Comparison of ENCODE assay signal across 32 cellular contexts in genomic region chr5:176873541-176874172, GRCh38. TPM values are rescaled to one million over a fixed set of nuclear protein-coding genes. Genes with fewer than 3 reads are reported as not detected.
DNase-seq lines count a peak whose midpoint lies in the region; ATAC-seq and TF ChIP-seq lines count a peak whose summit lies in the region.
"Had no signal": no experiment of that assay in that cellular context is flagged by ENCODE, and none has a peak within 500 bp of the region (broad histone marks: within the 10 kb centered on the region; RNA-seq: fewer than 3 reads in every experiment).

No MANE protein-coding gene starts in this region.

- POLR2A ChIA-PET in activated naive CD8-positive, alpha-beta T cell treated with anti-CD3 and anti-CD28 coated beads, Interleukin-2, amount 10 ng/mL, durations not matched to agents 7 days and 5 days (lab: Charles Lee): no interaction called here
- POLR2A ChIA-PET in PC-3 (lab: Charles Lee; ENCODE audit: unreplicated experiment): no interaction called here

- no peak overlapping the region for H3K4me2 ChIP-seq in PC-3 (ENCODE audit: low read length)

- no peak overlapping the region for H2AFZ ChIP-seq in PC-3 (ENCODE audit: low read length)

- 53 to 65% (median 58%) methylated on average over 16 of the region's 16 CpGs for WGBS in psoas muscle, 3 donors

- peaks cover 10% of the 10 kb centered on the region for H3K4me1 Mint-ChIP-seq in activated naive CD8-positive, alpha-beta T cell treated with anti-CD3 and anti-CD28 coated beads, Interleukin-2, amount 10 ng/mL, durations not matched to agents 7 days and 5 days
- peaks cover 10% of the 10 kb centered on the region for H3K4me1 Mint-ChIP-seq in activated naive CD8-positive, alpha-beta T cell treated with anti-CD3 and anti-CD28 coated beads, Interleukin-2, amount 50 U/mL, for 24 hours

- H3K4me3 Mint-ChIP-seq in activated naive CD8-positive, alpha-beta T cell treated with anti-CD3 and anti-CD28 coated beads, Interleukin-2, amount 10 ng/mL, durations not matched to agents 7 days and 5 days: no peak overlapping the region
- H3K4me3 Mint-ChIP-seq in activated naive CD8-positive, alpha-beta T cell treated with anti-CD3 and anti-CD28 coated beads, Interleukin-2, amount 50 U/mL, for 24 hours: no peak overlapping the region
- H3K4me3 Mint-ChIP-seq: activated T-cell treated with anti-CD3 and anti-CD28 coated beads, Interleukin-2, amount 50 U/mL, for 24 hours; neural crest cell; type B pancreatic cell had no signal

- no peak for ATAC-seq in activated naive CD8-positive, alpha-beta T cell treated with anti-CD3 and anti-CD28 coated beads, Interleukin-2, amount 10 ng/mL, durations not matched to agents 7 days and 5 days (ENCODE audit: low read depth)
- no peak for ATAC-seq in activated naive CD8-positive, alpha-beta T cell treated with anti-CD3 and anti-CD28 coated beads, Interleukin-2, amount 50 U/mL, for 24 hours
- peak; percentile 37; the same call in 1 of the 2 replicates for ATAC-seq in PC-3
- no peak for ATAC-seq in HG02623 (IDR thresholded peaks at IDR 0.05; ENCODE audit: unreplicated experiment)
- no peak for ATAC-seq in HG03196 (IDR thresholded peaks at IDR 0.05; ENCODE audit: unreplicated experiment)
- ATAC-seq in psoas muscle: no peak
- ATAC-seq: activated CD4-positive, CD25-positive, alpha-beta regulatory T cell treated with anti-CD3 and anti-CD28 coated beads, Interleukin-2, amount 50 U/mL, for 24 hours; body of pancreas; gastroesophageal sphincter; left colon; sciatic nerve had no signal

- peaks cover 25% of the 10 kb centered on the region for H3K27me3 ChIP-seq in PC-3 (ENCODE audit: low read length)
- H3K27me3 ChIP-seq in psoas muscle (ENCODE audit: insufficient read depth in 3 of 3, low read length in 2 of 3): peaks cover 0 to 54% (median 6%) of the 10 kb centered on the region in 3 donors
- H3K27me3 ChIP-seq: body of pancreas had no signal

- H3K9me2 ChIP-seq in PC-3 (replicated peaks; ENCODE audit: low read length): no peaks in the 10 kb centered on the region

- no peaks in the 10 kb centered on the region for H3K79me2 ChIP-seq in PC-3 (ENCODE audit: low read length)

- H3K4me3 ChIP-seq in PC-3 (ENCODE audit: low read length): no peak overlapping the region
- H3K4me3 ChIP-seq in epithelial cell of esophagus (ENCODE audit: low read length): no peak overlapping the region
- no peak overlapping the region for H3K4me3 ChIP-seq in psoas muscle
- H3K4me3 ChIP-seq: body of pancreas, gastroesophageal sphincter had no signal

- CTCF ChIA-PET in PC-3 (lab: Charles Lee): no interaction called here

- H3K36me3 ChIP-seq in PC-3 (ENCODE audit: low read depth, low read length) (no peaks in the 10 kb centered on the region), psoas muscle (ENCODE audit: insufficient read depth in 1 of 2, low read depth in 1 of 2) (no peaks in the 10 kb centered on the region)
- H3K36me3 ChIP-seq: gastroesophageal sphincter had no signal

- H3K4me1 ChIP-seq in PC-3 (ENCODE audit: insufficient read depth, low read length) (no peaks in the 10 kb centered on the region), psoas muscle (no peaks in the 10 kb centered on the region)
- H3K4me1 ChIP-seq: body of pancreas, gastroesophageal sphincter had no signal

- H3K27me3 Mint-ChIP-seq in activated naive CD8-positive, alpha-beta T cell treated with anti-CD3 and anti-CD28 coated beads, Interleukin-2, amount 10 ng/mL, durations not matched to agents 7 days and 5 days: peaks cover 14% of the 10 kb centered on the region
- H3K27me3 Mint-ChIP-seq in activated naive CD8-positive, alpha-beta T cell treated with anti-CD3 and anti-CD28 coated beads, Interleukin-2, amount 50 U/mL, for 24 hours: peaks cover 27% of the 10 kb centered on the region

- TF ChIP-seq CTCF in PC-3 (conservative IDR thresholded peaks at IDR 0.05; ENCODE audit: low read depth, low read length): no peak
- no peak for TF ChIP-seq CTCF in epithelial cell of esophagus (IDR thresholded peaks at IDR 0.05; ENCODE audit: insufficient read depth, low read depth, low read length, missing control alignments)
- no peak for TF ChIP-seq CTCF in psoas muscle (IDR thresholded peaks at IDR 0.05)

- H3K27ac ChIP-seq in PC-3 (ENCODE audit: low read length) (no peak overlapping the region), psoas muscle (no peak overlapping the region)
- H3K27ac ChIP-seq: body of pancreas, gastroesophageal sphincter had no signal

- DNase-seq in activated naive CD8-positive, alpha-beta T cell treated with anti-CD3 and anti-CD28 coated beads, Interleukin-2, amount 10 ng/mL, durations not matched to agents 7 days and 5 days: no peak
- DNase-seq in activated naive CD8-positive, alpha-beta T cell treated with anti-CD3 and anti-CD28 coated beads, Interleukin-2, amount 50 U/mL, for 24 hours: no peak
- DNase-seq in PC-3 (no peak), epithelial cell of esophagus (ENCODE audit: low read depth) (peak; percentile 16), retina (peak; percentile 51), psoas muscle (no peak)
- DNase-seq: ACHN; activated naive CD4-positive, alpha-beta T cell; activated T-cell treated with anti-CD3 and anti-CD28 coated beads, Interleukin-2, amount 50 U/mL, for 24 hours; body of pancreas; DMS153; hippocampal formation; Karpas-422; left colon; NCI-H1417 treated with DMSO at 0.1 percent for 48 hours; NCI-H2081 treated with DMSO at 0.1 percent for 48 hours; NCI-H2227 treated with DMSO at 0.1 percent for 48 hours; NCI-H526 treated with DMSO at 0.1 percent for 48 hours; SHP77; stimulated activated CD4-positive, alpha-beta T cell treated with anti-CD3 and anti-CD28 coated beads, Interleukin-12 subunit alpha, Interleukin-12 subunit beta, amount 100 ng/mL, for 4 hours; stimulated activated CD4-positive, alpha-beta T cell treated with anti-CD3 and anti-CD28 coated beads, Interleukin-2, amount 100 ng/mL, for 48 hours; substantia nigra had no signal

- no peak overlapping the region for H3K9ac ChIP-seq in PC-3 (ENCODE audit: low read length)

- BruUV-seq in PC-3 (replicated peaks; lab: Mats Ljungman, UMichigan): no TSS peak

- intact Hi-C loops in PC-3 (cut with micrococcal nuclease): no loop called here
- intact Hi-C loops in psoas muscle (cut with DNase I): no loop called here

- no peaks in the 10 kb centered on the region for H3F3A ChIP-seq in PC-3 (ENCODE audit: low read length, unreplicated experiment)

- H3K9me3 ChIP-seq in PC-3 (ENCODE audit: low read length): no peaks in the 10 kb centered on the region
- no peaks in the 10 kb centered on the region for H3K9me3 ChIP-seq in psoas muscle
- H3K9me3 ChIP-seq: body of pancreas, gastroesophageal sphincter had no signal

- H3K27ac Mint-ChIP-seq in activated naive CD8-positive, alpha-beta T cell treated with anti-CD3 and anti-CD28 coated beads, Interleukin-2, amount 10 ng/mL, durations not matched to agents 7 days and 5 days: peak overlapping the region; percentile 34
- no peak overlapping the region for H3K27ac Mint-ChIP-seq in activated naive CD8-positive, alpha-beta T cell treated with anti-CD3 and anti-CD28 coated beads, Interleukin-2, amount 50 U/mL, for 24 hours
- H3K27ac Mint-ChIP-seq: type B pancreatic cell had no signal

- H3K9me3 Mint-ChIP-seq in activated naive CD8-positive, alpha-beta T cell treated with anti-CD3 and anti-CD28 coated beads, Interleukin-2, amount 10 ng/mL, durations not matched to agents 7 days and 5 days: peaks cover 4% of the 10 kb centered on the region
- H3K9me3 Mint-ChIP-seq in activated naive CD8-positive, alpha-beta T cell treated with anti-CD3 and anti-CD28 coated beads, Interleukin-2, amount 50 U/mL, for 24 hours: no peaks in the 10 kb centered on the region
- H3K9me3 Mint-ChIP-seq: neural crest cell, type B pancreatic cell had no signal

- H3K36me3 Mint-ChIP-seq in activated naive CD8-positive, alpha-beta T cell treated with anti-CD3 and anti-CD28 coated beads, Interleukin-2, amount 10 ng/mL, durations not matched to agents 7 days and 5 days: peaks cover 3% of the 10 kb centered on the region
- H3K36me3 Mint-ChIP-seq in activated naive CD8-positive, alpha-beta T cell treated with anti-CD3 and anti-CD28 coated beads, Interleukin-2, amount 50 U/mL, for 24 hours (ENCODE audit: low read depth): no peaks in the 10 kb centered on the region
- H3K36me3 Mint-ChIP-seq: immature natural killer cell, type B pancreatic cell had no signal

- no peaks in the 10 kb centered on the region for H4K20me1 ChIP-seq in PC-3 (ENCODE audit: low read length)

RNA-seq across cellular contexts. Expression of gene HK3, which starts 25.5 kb away (rescaled TPM):
- total RNA-seq in activated naive CD8-positive, alpha-beta T cell treated with anti-CD3 and anti-CD28 coated beads, Interleukin-2, amount 10 ng/mL, durations not matched to agents 7 days and 5 days: 1 to 10 TPM; 1.3 to 2.3 TPM
- not detected in 2 replicates for total RNA-seq in PC-3 (2014; rRNA removed)
- 1 to 10 TPM; 1.7 to 3.1 (median 2.3) TPM for total RNA-seq in psoas muscle
- 1 to 10 TPM; 1.6 to 2.7 (median 2.6) TPM for polyA plus RNA-seq in psoas muscle
- total RNA-seq: fibroblast of lung, neural crest cell had no signal
- polyA plus RNA-seq: BJ, fibroblast of lung had no signal

Comparison
In these comparisons a context has a peak if more than half of its experiments do, and no peak if none do; other contexts are left out.
1. DNase-seq: peak in epithelial cell of esophagus (single experiment) and retina (single experiment); none in activated naive CD8-positive, alpha-beta T cell treated with anti-CD3 and anti-CD28 coated beads, Interleukin-2, amount 10 ng/mL, durations not matched to agents 7 days and 5 days (single experiment), activated naive CD8-positive, alpha-beta T cell treated with anti-CD3 and anti-CD28 coated beads, Interleukin-2, amount 50 U/mL, for 24 hours (single experiment), PC-3 (single experiment) and psoas muscle (0 of 2).